ENCODE assay signal across 1 cellular context in genomic region chr16:642189-643049, GRCh38.
TF ChIP-seq lines count a peak whose summit lies in the region.

No MANE protein-coding gene starts in this region.

TF ChIP-seq in IMR-90, 13 proteins besides CTCF, POLR2A, EP300 and RAD21:
- no peak for TF ChIP-seq RFX5 (IDR thresholded peaks at IDR 0.05; ENCODE audit: low read depth, low read length)
- TF ChIP-seq BHLHE40 (IDR thresholded peaks at IDR 0.05; ENCODE audit: low read depth, low read length): no peak
- TF ChIP-seq MXI1 (IDR thresholded peaks at IDR 0.05; ENCODE audit: borderline replicate concordance, low read depth, low read length): peak; percentile 66; the same call in 1 of the 2 replicates
- no peak for TF ChIP-seq RCOR1 (IDR thresholded peaks at IDR 0.05; ENCODE audit: insufficient replicate concordance, low read length)
- TF ChIP-seq, protein P1, sequence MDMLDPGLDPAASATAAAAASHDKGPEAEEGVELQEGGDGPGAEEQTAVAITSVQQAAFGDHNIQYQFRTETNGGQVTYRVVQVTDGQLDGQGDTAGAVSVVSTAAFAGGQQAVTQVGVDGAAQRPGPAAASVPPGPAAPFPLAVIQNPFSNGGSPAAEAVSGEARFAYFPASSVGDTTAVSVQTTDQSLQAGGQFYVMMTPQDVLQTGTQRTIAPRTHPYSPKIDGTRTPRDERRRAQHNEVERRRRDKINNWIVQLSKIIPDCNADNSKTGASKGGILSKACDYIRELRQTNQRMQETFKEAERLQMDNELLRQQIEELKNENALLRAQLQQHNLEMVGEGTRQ (IDR thresholded peaks at IDR 0.05; ENCODE audit: low read depth, low read length): peak; percentile 62
- no peak for TF ChIP-seq SMC3 (IDR thresholded peaks at IDR 0.05; ENCODE audit: low read depth, low read length)
- TF ChIP-seq CEBPB (IDR thresholded peaks at IDR 0.05; ENCODE audit: low read depth, low read length): no peak
- no peak for TF ChIP-seq ELK1 (IDR thresholded peaks at IDR 0.05; ENCODE audit: borderline replicate concordance, low read depth, low read length)
